Comparison of ENCODE assay signal across 29 cellular contexts in genomic region chr9:88645869-88646204, GRCh38.
DNase-seq lines count a peak whose midpoint lies in the region; ATAC-seq and TF ChIP-seq lines count a peak whose summit lies in the region.
"Had no signal": no experiment of that assay in that cellular context is flagged by ENCODE, and none has a peak within 500 bp of the region (broad histone marks: within the 10 kb centered on the region; RNA-seq: fewer than 3 reads in every experiment).

No MANE protein-coding gene starts in this region.

- H3K27me3 Mint-ChIP-seq in activated CD4-positive, alpha-beta memory T cell treated with anti-CD3 and anti-CD28 coated beads for 36 hours, result peaks cover 23% of the 10 kb centered on the region
- H3K27me3 Mint-ChIP-seq in stimulated activated memory B cell treated with anti-CD40 and anti-IgM and Interleukin-4, amounts not matched to agents 10 μg/mL and 1 μg/mL and 100 μg/mL, for 72 hours, result peaks cover 14% of the 10 kb centered on the region

- H3K23ac ChIP-seq in neuronal stem cell (ENCODE audit: low read depth, low read length, poor library complexity), result no peak overlapping the region

- H3K36me3 Mint-ChIP-seq in activated CD4-positive, alpha-beta memory T cell treated with anti-CD3 and anti-CD28 coated beads for 36 hours, result no peaks in the 10 kb centered on the region
- no peaks in the 10 kb centered on the region for H3K36me3 Mint-ChIP-seq in stimulated activated memory B cell treated with anti-CD40 and anti-IgM and Interleukin-4, amounts not matched to agents 10 μg/mL and 1 μg/mL and 100 μg/mL, for 72 hours

- peak overlapping the region; percentile 52 for H3K27ac ChIP-seq in neuronal stem cell (replicated peaks; ENCODE audit: low read length)
- H3K27ac ChIP-seq: BLaER1, cardiac muscle cell, PC-9 had no signal

- no peak overlapping the region for H2BK15ac ChIP-seq in neuronal stem cell (ENCODE audit: low read length)

- intact Hi-C loops in activated CD4-positive, alpha-beta memory T cell treated with anti-CD3 and anti-CD28 coated beads for 36 hours (cut with micrococcal nuclease), result no loop called here

- H3K4me3 ChIP-seq in adipocyte (ENCODE audit: low read length) (peak overlapping the region; percentile 12), foreskin fibroblast (ENCODE audit: low read depth in 1 of 2, low read length in 2 of 2) (no peak overlapping the region), neuronal stem cell (ENCODE audit: low read length in 2 of 2) (no peak overlapping the region)
- H3K4me3 ChIP-seq: BLaER1, cardiac muscle cell had no signal

- H3K36me3 ChIP-seq in adipocyte (ENCODE audit: control insufficient read depth, insufficient read depth, low read length, severe bottlenecking) (no peaks in the 10 kb centered on the region), neuronal stem cell (replicated peaks in 1 of 2; ENCODE audit: control insufficient read depth in 2 of 2, insufficient read depth in 2 of 2, low read length in 2 of 2) (no peaks in the 10 kb centered on the region)
- H3K36me3 ChIP-seq: BLaER1, cardiac muscle cell had no signal

- H2BK12ac ChIP-seq in neuronal stem cell (ENCODE audit: low read length), result no peak overlapping the region

- no peaks in the 10 kb centered on the region for H3K4me1 Mint-ChIP-seq in activated CD4-positive, alpha-beta memory T cell treated with anti-CD3 and anti-CD28 coated beads for 36 hours (ENCODE audit: low read depth)
- H3K4me1 Mint-ChIP-seq in stimulated activated memory B cell treated with anti-CD40 and anti-IgM and Interleukin-4, amounts not matched to agents 10 μg/mL and 1 μg/mL and 100 μg/mL, for 72 hours, result no peaks in the 10 kb centered on the region
- H3K4me1 Mint-ChIP-seq: endodermal cell had no signal

- H4K91ac ChIP-seq in neuronal stem cell (ENCODE audit: low read depth, low read length, poor library complexity), result no peak overlapping the region

- POLR2A ChIA-PET in activated CD4-positive, alpha-beta memory T cell treated with anti-CD3 and anti-CD28 coated beads for 36 hours (lab: Charles Lee), result no interaction called here

- peak overlapping the region; percentile 70 for H2AFZ ChIP-seq in neuronal stem cell (ENCODE audit: low read length)

- no peak for ATAC-seq in stimulated activated memory B cell treated with anti-CD40 and anti-IgM and Interleukin-4, amounts not matched to agents 10 μg/mL and 1 μg/mL and 100 μg/mL, for 72 hours
- ATAC-seq: activated CD8-positive, alpha-beta T cell treated with anti-CD3 and anti-CD28 coated beads for 36 hours; HepG2 had no signal

- TF ChIP-seq CTCF in foreskin fibroblast (IDR thresholded peaks at IDR 0.05; ENCODE audit: low read depth, low read length), result no peak

- no peak overlapping the region for H2BK5ac ChIP-seq in neuronal stem cell (ENCODE audit: low read length)

- no CpG with 5 or more reads among the region's 11 CpGs for WGBS in neuronal stem cell (ENCODE audit: extremely low coverage in 2 of 2, insufficient read length in 2 of 2, insufficient replicate concordance in 1 of 2), 2 donors

- H3K9me3 Mint-ChIP-seq in activated CD4-positive, alpha-beta memory T cell treated with anti-CD3 and anti-CD28 coated beads for 36 hours, result no peaks in the 10 kb centered on the region
- peaks cover 7% of the 10 kb centered on the region for H3K9me3 Mint-ChIP-seq in stimulated activated memory B cell treated with anti-CD40 and anti-IgM and Interleukin-4, amounts not matched to agents 10 μg/mL and 1 μg/mL and 100 μg/mL, for 72 hours
- H3K9me3 Mint-ChIP-seq: activated CD8-positive, alpha-beta T cell treated with anti-CD3 and anti-CD28 coated beads for 36 hours; activated T-helper 1 cell treated with anti-CD3 and anti-CD28 coated beads, Interleukin-12 subunit alpha, Interleukin-12 subunit beta, Interleukin-2, Interleukin-4 antibody, amounts not matched to agents 30 ng/mL and 10 ng/mL and 1 ng/mL, durations not matched to agents 14 hours and 24 hours and 36 hours; T-helper 2 cell treated with Interferon-gamma antibody and Interleukin-4, amounts not matched to agents 5 μg/mL and 100 μg/mL, for 36 hours had no signal

- H3K9ac ChIP-seq in adipocyte (ENCODE audit: low read length), result no peak overlapping the region
- no peak overlapping the region for H3K9ac ChIP-seq in neuronal stem cell (ENCODE audit: low read depth, low read length, poor library complexity)
- H3K9ac ChIP-seq: BLaER1 had no signal

- H3K9me3 ChIP-seq in adipocyte (ENCODE audit: control insufficient read depth, low read length) (peaks cover 4% of the 10 kb centered on the region), neuronal stem cell (replicated peaks in 1 of 2; ENCODE audit: control insufficient read depth in 2 of 2, insufficient read depth in 1 of 2, low read depth in 1 of 2, low read length in 2 of 2) (peaks cover 3 to 4% of the 10 kb centered on the region in 2 donors)

- no peak overlapping the region for H2AK5ac ChIP-seq in neuronal stem cell (ENCODE audit: low read depth, low read length)

- no peak overlapping the region for H4K8ac ChIP-seq in neuronal stem cell (ENCODE audit: low read depth, low read length)

- H3K4me1 ChIP-seq in adipocyte (ENCODE audit: control insufficient read depth, insufficient read depth, low read length) (peaks cover 10% of the 10 kb centered on the region), neuronal stem cell (ENCODE audit: control insufficient read depth in 2 of 2, insufficient read depth in 1 of 2, low read depth in 1 of 2, low read length in 2 of 2) (peaks cover 0 to 2% of the 10 kb centered on the region in 2 donors)
- H3K4me1 ChIP-seq: BLaER1 had no signal

- no peak overlapping the region for H3K4me2 ChIP-seq in neuronal stem cell (ENCODE audit: insufficient read depth, low read length, poor library complexity, severe bottlenecking)
- H3K4me2 ChIP-seq: BLaER1 had no signal

- DNase-seq in EH (ENCODE audit: low read depth), result peak; percentile 42
- no peak for DNase-seq in adipocyte (ENCODE audit: low read depth)
- peak; percentile 9 to 44 for DNase-seq in foreskin fibroblast
- no peak for DNase-seq in neuronal stem cell (ENCODE audit: low spot score)
- DNase-seq in activated CD4-positive, alpha-beta memory T cell treated with anti-CD3 and anti-CD28 coated beads for 36 hours, result no peak
- DNase-seq in DMS 273 treated with DMSO at 0.1 percent for 48 hours (lab: John Stamatoyannopoulos, UW), result no peak
- no peak for DNase-seq in NCI-H1694 (lab: John Stamatoyannopoulos, UW)
- DNase-seq: activated CD4-positive, alpha-beta T cell treated with anti-CD3 and anti-CD28 coated beads for 1 hour; activated CD8-positive, alpha-beta memory T cell treated with anti-CD3 and anti-CD28 coated beads, Interleukin-2, amount 50 U/mL, for 48 hours; activated CD8-positive, alpha-beta T cell treated with anti-CD3 and anti-CD28 coated beads for 36 hours; activated naive CD4-positive, alpha-beta T cell treated with anti-CD3 and anti-CD28 coated beads for 36 hours; amygdala; endodermal cell; HCEC 1CT; hippocampal formation; left cardiac atrium; NCI-H1436 treated with DMSO at 0.1 percent for 48 hours; NCI-H226; NCI-H69; PC-9; stimulated activated CD4-positive, alpha-beta T cell treated with anti-CD3 and anti-CD28 coated beads, Interleukin-4, amount 100 ng/mL, for 24 hours had no signal

- H3K4me3 Mint-ChIP-seq in activated CD4-positive, alpha-beta memory T cell treated with anti-CD3 and anti-CD28 coated beads for 36 hours, result no peak overlapping the region
- H3K4me3 Mint-ChIP-seq in stimulated activated memory B cell treated with anti-CD40 and anti-IgM and Interleukin-4, amounts not matched to agents 10 μg/mL and 1 μg/mL and 100 μg/mL, for 72 hours, result no peak overlapping the region
- H3K4me3 Mint-ChIP-seq: activated CD8-positive, alpha-beta T cell treated with anti-CD3 and anti-CD28 coated beads for 36 hours; activated naive CD4-positive, alpha-beta T cell treated with anti-CD3 and anti-CD28 coated beads for 36 hours; activated T-helper 1 cell treated with anti-CD3 and anti-CD28 coated beads, Interleukin-12 subunit alpha, Interleukin-12 subunit beta, Interleukin-2, Interleukin-4 antibody, amounts not matched to agents 30 ng/mL and 10 ng/mL and 1 ng/mL, durations not matched to agents 14 hours and 24 hours and 36 hours; dendritic cell treated with granulocyte-macrophage colony-stimulating factor and Interleukin-4, amounts not matched to agents 40 ng/mL and 50 ng/mL, for 4 days; endodermal cell; neural crest cell; T-helper 2 cell treated with Interferon-gamma antibody and Interleukin-4, amounts not matched to agents 5 μg/mL and 100 μg/mL, for 36 hours had no signal

- H3K79me1 ChIP-seq in neuronal stem cell (ENCODE audit: low read depth, low read length), result no peaks in the 10 kb centered on the region

- no peak overlapping the region for H3K14ac ChIP-seq in neuronal stem cell (ENCODE audit: low read length)

- H3K4ac ChIP-seq in neuronal stem cell (ENCODE audit: low read length), result no peak overlapping the region

- H3K27me3 ChIP-seq in adipocyte (replicated peaks; ENCODE audit: control insufficient read depth, insufficient read depth, low read length) (no peaks in the 10 kb centered on the region), neuronal stem cell (ENCODE audit: control insufficient read depth in 3 of 3, insufficient read depth in 3 of 3, low read depth in 1 of 3, low read length in 3 of 3) (no peaks in the 10 kb centered on the region)
- H3K27me3 ChIP-seq: BLaER1, cardiac muscle cell had no signal

- H3K18ac ChIP-seq in neuronal stem cell (ENCODE audit: low read length), result no peak overlapping the region

- H3K27ac Mint-ChIP-seq in activated CD4-positive, alpha-beta memory T cell treated with anti-CD3 and anti-CD28 coated beads for 36 hours, result no peak overlapping the region
- no peak overlapping the region for H3K27ac Mint-ChIP-seq in stimulated activated memory B cell treated with anti-CD40 and anti-IgM and Interleukin-4, amounts not matched to agents 10 μg/mL and 1 μg/mL and 100 μg/mL, for 72 hours
- H3K27ac Mint-ChIP-seq: activated CD8-positive, alpha-beta T cell treated with anti-CD3 and anti-CD28 coated beads for 36 hours; activated naive CD4-positive, alpha-beta T cell treated with anti-CD3 and anti-CD28 coated beads for 36 hours; activated T-helper 1 cell treated with anti-CD3 and anti-CD28 coated beads, Interleukin-12 subunit alpha, Interleukin-12 subunit beta, Interleukin-2, Interleukin-4 antibody, amounts not matched to agents 30 ng/mL and 10 ng/mL and 1 ng/mL, durations not matched to agents 14 hours and 24 hours and 36 hours; dendritic cell treated with granulocyte-macrophage colony-stimulating factor and Interleukin-4, amounts not matched to agents 40 ng/mL and 50 ng/mL, for 4 days; endodermal cell; T-helper 2 cell treated with Interferon-gamma antibody and Interleukin-4, amounts not matched to agents 5 μg/mL and 100 μg/mL, for 36 hours had no signal

- CTCF ChIA-PET in activated CD4-positive, alpha-beta memory T cell treated with anti-CD3 and anti-CD28 coated beads for 36 hours (lab: Charles Lee), result no interaction called here

- no peak overlapping the region for H2BK120ac ChIP-seq in neuronal stem cell (ENCODE audit: low read depth, low read length)

Comparison
In these comparisons a context has a peak if more than half of its experiments do, and no peak if none do; other contexts are left out.
1. DNase-seq: peak in EH (single experiment) and foreskin fibroblast (2 of 2); none in adipocyte (single experiment), neuronal stem cell (single experiment), activated CD4-positive, alpha-beta memory T cell treated with anti-CD3 and anti-CD28 coated beads for 36 hours (single experiment), DMS 273 treated with DMSO at 0.1 percent for 48 hours (single experiment) and NCI-H1694 (single experiment).